27 cellular contexts compared by ENCODE assay signal in the genomic region with DNA sequence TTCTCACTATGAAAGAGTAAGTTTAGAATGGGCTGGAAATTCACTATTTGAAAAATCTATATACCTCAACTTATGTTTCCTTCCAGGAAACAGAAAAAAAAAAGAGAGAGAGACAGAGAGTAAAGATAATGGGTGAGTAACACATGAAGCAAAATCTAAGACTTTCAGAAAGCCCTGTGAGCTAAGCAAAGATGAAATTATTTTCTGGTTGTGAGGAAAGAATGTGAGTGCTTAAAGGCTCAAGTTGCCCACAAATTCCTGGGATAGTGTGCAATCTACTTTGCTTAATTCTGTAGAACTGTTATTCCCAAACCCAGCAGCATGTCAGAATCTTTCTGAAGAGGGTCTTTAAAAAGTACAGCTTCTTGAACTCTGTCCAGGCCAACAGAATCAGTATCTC.
DNase-seq lines count a peak whose midpoint lies in the region; ATAC-seq and TF ChIP-seq lines count a peak whose summit lies in the region.
"Had no signal": no experiment of that assay in that cellular context is flagged by ENCODE, and none has a peak within 500 bp of the region (broad histone marks: within the 10 kb centered on the region; RNA-seq: fewer than 3 reads in every experiment).

No MANE protein-coding gene starts in this region.

- intact Hi-C loops in dorsolateral prefrontal cortex (cut with DNase I): loop anchor here in 1 of 2 donors (10.0 kb wide), 2 partner anchors 85 to 975 kb away; no protein-coding TSS in a partner anchor

- no peak for TF ChIP-seq CTCF in fibroblast of mammary gland (conservative IDR thresholded peaks at IDR 0.05; ENCODE audit: control insufficient read depth, insufficient read depth, low read depth, low read length)
- no peak for TF ChIP-seq CTCF in dorsolateral prefrontal cortex (IDR thresholded peaks at IDR 0.05 in 54 of 56, conservative IDR thresholded peaks at IDR 0.05 in 2 of 56; ENCODE audit: low read depth in 1 of 56, partially characterized antibody in 56 of 56)

- ATAC-seq in GM21447 (IDR thresholded peaks at IDR 0.05; ENCODE audit: unreplicated experiment): no peak
- ATAC-seq: activated CD8-positive, alpha-beta memory T cell treated with anti-CD3 and anti-CD28 coated beads, Interleukin-2, amount 10 ng/mL, durations not matched to agents 7 days and 5 days; activated T-cell treated with anti-CD3 and anti-CD28 coated beads, Interleukin-2, amount 50 U/mL, for 72 hours; foreskin keratinocyte; left lung; naive thymus-derived CD8-positive, alpha-beta T cell; SK-N-SH treated with all-trans-retinoic acid at 6 μM for 48 hours had no signal

- H3K27me3 ChIP-seq in dorsolateral prefrontal cortex: no peaks in the 10 kb centered on the region
- H3K27me3 ChIP-seq: BE2C, foreskin keratinocyte, left lung, right atrium auricular region had no signal

- H3K4me3 ChIP-seq in fibroblast of mammary gland (ENCODE audit: control insufficient read depth, low read depth, low read length) (no peak overlapping the region), dorsolateral prefrontal cortex (no peak overlapping the region)
- H3K4me3 ChIP-seq: left lung, right atrium auricular region, thoracic aorta had no signal

- DNase-seq in ELR (ENCODE audit: low read depth) (peak; percentile 15), amniotic epithelial cell (ENCODE audit: low read depth) (peak; percentile 69), fibroblast of mammary gland (ENCODE audit: low read depth) (peak; percentile 11), stromal cell of bone marrow (ENCODE audit: low read depth) (peak; percentile 45), dorsolateral prefrontal cortex (no peak), germinal center (ENCODE audit: low spot score) (no peak)
- DNase-seq: activated CD4-positive, alpha-beta T cell treated with anti-CD3 and anti-CD28 coated beads, Interleukin-2, amount 10 ng/mL, durations not matched to agents 24 days and 14 days; activated CD8-positive, alpha-beta memory T cell treated with anti-CD3 and anti-CD28 coated beads, Interleukin-2, amount 10 ng/mL, durations not matched to agents 7 days and 5 days; activated naive CD4-positive, alpha-beta T cell treated with Interleukin-2 at 50 U/mL for 16 hours; activated T-cell treated with anti-CD3 and anti-CD28 coated beads, Interleukin-2, amount 50 U/mL, for 72 hours; amygdala; BE2C; DMS53; foreskin keratinocyte; hippocampal formation; immature natural killer cell; left lung; naive thymus-derived CD8-positive, alpha-beta T cell; NCI-H2029 treated with DMSO at 0.1 percent for 48 hours; NCI-H446; stimulated activated CD4-positive, alpha-beta T cell treated with anti-CD3 and anti-CD28 coated beads, Interleukin-12 subunit alpha, Interleukin-12 subunit beta, amount 100 ng/mL, for 4 hours; stimulated activated CD4-positive, alpha-beta T cell treated with anti-CD3 and anti-CD28 coated beads, Interleukin-4, amount 100 ng/mL, for 24 hours; stimulated activated naive CD4-positive, alpha-beta T cell had no signal

- H3K27ac ChIP-seq in dorsolateral prefrontal cortex: no peak overlapping the region
- H3K27ac ChIP-seq: foreskin keratinocyte, left lung, right atrium auricular region, thoracic aorta had no signal

Comparison
In these comparisons a context has a peak if more than half of its experiments do, and no peak if none do; other contexts are left out.
1. DNase-seq: peak in ELR (single experiment), amniotic epithelial cell (single experiment), fibroblast of mammary gland (single experiment) and stromal cell of bone marrow (single experiment); none in dorsolateral prefrontal cortex (0 of 10) and germinal center (single experiment).